ENCODE assay signal across 27 cellular contexts in genomic region chr14:54786816-54787215, GRCh38.
DNase-seq lines count a peak whose midpoint lies in the region; ATAC-seq, FAIRE-seq and TF ChIP-seq lines count a peak whose summit lies in the region.
"Had no signal": no experiment of that assay in that cellular context is flagged by ENCODE, and none has a peak within 500 bp of the region (broad histone marks: within the 10 kb centered on the region; RNA-seq: fewer than 3 reads in every experiment).

No MANE protein-coding gene starts in this region.

- H3K4me3 ChIP-seq in liver (ENCODE audit: low read depth in 1 of 3, low read length in 3 of 3) (no peak overlapping the region), HepG2 (replicated peaks in 1 of 3; ENCODE audit: insufficient read depth in 1 of 3, low read depth in 2 of 3, low read length in 3 of 3) (no peak overlapping the region), adrenal gland (no peak overlapping the region), left ventricle myocardium inferior (peak overlapping the region; percentile 50), mesendoderm (ENCODE audit: low read length) (no peak overlapping the region)
- H3K4me3 ChIP-seq: thoracic aorta had no signal

- TF ChIP-seq POLR2A in HepG2 (IDR thresholded peaks at IDR 0.05; ENCODE audit: insufficient read depth in 1 of 2, low read depth in 2 of 2, low read length in 2 of 2), result no peak
- TF ChIP-seq POLR2A in adrenal gland (IDR thresholded peaks at IDR 0.05), result no peak
- no peak for TF ChIP-seq POLR2A in GM12892 (IDR thresholded peaks at IDR 0.05; ENCODE audit: low read depth, low read length)

- no peak for ATAC-seq in HepG2
- ATAC-seq in GM21360 (IDR thresholded peaks at IDR 0.05; ENCODE audit: unreplicated experiment), result no peak
- ATAC-seq: activated CD8-positive, alpha-beta T cell treated with anti-CD3 and anti-CD28 coated beads, Interleukin-2, amount 10 ng/mL, durations not matched to agents 7 days and 5 days had no signal

- H3K27ac ChIP-seq in liver (ENCODE audit: low read depth in 1 of 2, low read length in 2 of 2), result peak overlapping the region; percentile 11 to 32
- no peak overlapping the region for H3K27ac ChIP-seq in HepG2 (ENCODE audit: extremely low read length, insufficient read depth, low read length)
- peak overlapping the region in 2 of 5 donors; percentile 1 to 35 for H3K27ac ChIP-seq in adrenal gland
- peak overlapping the region; percentile 94 for H3K27ac ChIP-seq in left ventricle myocardium inferior (replicated peaks)
- no peak overlapping the region for H3K27ac ChIP-seq in mesendoderm (ENCODE audit: low read depth, low read length)
- H3K27ac ChIP-seq: C4-2B had no signal

- no peak for TF ChIP-seq RAD21 in liver (IDR thresholded peaks at IDR 0.05)
- no peak for TF ChIP-seq RAD21 in HepG2 (CRISPR knock-in tag; IDR thresholded peaks at IDR 0.05)

- no peak overlapping the region for H3K4me2 ChIP-seq in HepG2 (ENCODE audit: low read depth, low read length)
- H3K4me2 ChIP-seq in mesendoderm (ENCODE audit: low read length), result no peak overlapping the region

- H3K27me3 ChIP-seq in liver (ENCODE audit: control insufficient read depth in 4 of 4, insufficient read depth in 4 of 4, low read length in 3 of 4) (no peaks in the 10 kb centered on the region), HepG2 (ENCODE audit: control insufficient read depth in 1 of 2, insufficient read depth in 2 of 2, low read length in 2 of 2) (no peaks in the 10 kb centered on the region), adrenal gland (no peaks in the 10 kb centered on the region), left ventricle myocardium inferior (ENCODE audit: low read depth) (no peaks in the 10 kb centered on the region), mesendoderm (ENCODE audit: insufficient read depth, low read length, poor library complexity) (no peaks in the 10 kb centered on the region)

- H2AFZ ChIP-seq in HepG2 (ENCODE audit: low read length), result no peak overlapping the region

- H3K9me3 ChIP-seq in liver (ENCODE audit: control insufficient read depth in 4 of 4, low read length in 3 of 4), result no peaks in the 10 kb centered on the region
- H3K9me3 ChIP-seq in HepG2 (ENCODE audit: low read length), result no peaks in the 10 kb centered on the region
- no peaks in the 10 kb centered on the region for H3K9me3 ChIP-seq in adrenal gland (replicated peaks in 1 of 3)
- no peaks in the 10 kb centered on the region for H3K9me3 ChIP-seq in left ventricle myocardium inferior (replicated peaks)
- H3K9me3 ChIP-seq: thoracic aorta had no signal

- no peak overlapping the region for H2BK120ac ChIP-seq in mesendoderm (ENCODE audit: low read depth, low read length)

- H3K79me2 ChIP-seq in HepG2 (ENCODE audit: insufficient read depth, low read length) (no peaks in the 10 kb centered on the region), mesendoderm (ENCODE audit: control insufficient read depth, insufficient read depth, low read length) (no peaks in the 10 kb centered on the region)

- TF ChIP-seq CTCF in liver (IDR thresholded peaks at IDR 0.05; ENCODE audit: low read depth, low read length, missing input control), result no peak
- no peak for TF ChIP-seq CTCF in HepG2 (CRISPR knock-in tag; IDR thresholded peaks at IDR 0.05)
- TF ChIP-seq CTCF in adrenal gland (IDR thresholded peaks at IDR 0.05), result no peak
- no peak for TF ChIP-seq CTCF in left ventricle myocardium inferior (IDR thresholded peaks at IDR 0.05; ENCODE audit: borderline replicate concordance)

- in situ Hi-C loops in HepG2 (cut with HindIII; ENCODE audit: extremely low pct_ligation_motif_present, low pct_unique_long_range_greater_than_20kb), result no loop called here

- no peaks in the 10 kb centered on the region for H4K20me1 ChIP-seq in HepG2 (ENCODE audit: insufficient read depth, low read length)

- no peak overlapping the region for H2BK5ac ChIP-seq in mesendoderm (ENCODE audit: low read length)

- H3K23ac ChIP-seq in mesendoderm (ENCODE audit: low read length), result no peak overlapping the region

- no peak overlapping the region for H4K5ac ChIP-seq in mesendoderm (ENCODE audit: low read length)

- CTCF ChIA-PET in HepG2 (lab: Yijun Ruan, JAX; ENCODE audit: low intra/inter-chr PET ratio, low total read pairs), result no interaction called here

- no peak overlapping the region for H3K56ac ChIP-seq in mesendoderm (ENCODE audit: low read length)

- no peak overlapping the region for H4K8ac ChIP-seq in mesendoderm (ENCODE audit: low read depth, low read length)

- H2BK15ac ChIP-seq in mesendoderm (replicated peaks; ENCODE audit: low read depth), result no peak overlapping the region

- 69% methylated on average over 3 of the region's 3 CpGs for WGBS in liver
- WGBS in HepG2 (ENCODE audit: low lambda C conversion rate), result over 99% methylated on average over 3 of the region's 3 CpGs
- 31 to 51% (median 39%) methylated on average over 3 of the region's 3 CpGs for WGBS in adrenal gland, 4 donors
- no CpG with 5 or more reads among the region's 3 CpGs for WGBS in mesendoderm (ENCODE audit: extremely low coverage, insufficient coverage, low lambda C conversion rate)

- H3K18ac ChIP-seq in mesendoderm (ENCODE audit: low read length), result no peak overlapping the region

- H3K4me1 ChIP-seq in liver (ENCODE audit: control insufficient read depth in 4 of 4, insufficient read depth in 4 of 4, low read length in 3 of 4) (peaks cover 6 to 64% (median 27%) of the 10 kb centered on the region in 4 donors), HepG2 (ENCODE audit: insufficient read depth, low read length) (peaks cover 17% of the 10 kb centered on the region; the same call in 1 of the 2 replicates), adrenal gland (replicated peaks in 1 of 2) (peaks cover 7 to 22% of the 10 kb centered on the region in 2 donors), left ventricle myocardium inferior (peaks cover 65% of the 10 kb centered on the region), mesendoderm (ENCODE audit: control insufficient read depth, low read depth, low read length) (no peaks in the 10 kb centered on the region)

- intact Hi-C loops in HepG2 (cut with micrococcal nuclease; ENCODE audit: unreplicated experiment), result no loop called here
- intact Hi-C loops in adrenal gland (cut with DNase I), result no loop called here
- intact Hi-C loops in left ventricle myocardium inferior (cut with micrococcal nuclease), result no loop called here

- H3K79me1 ChIP-seq in mesendoderm (ENCODE audit: low read length), result no peaks in the 10 kb centered on the region

- TF ChIP-seq EP300 in HepG2 (IDR thresholded peaks at IDR 0.05; ENCODE audit: low read depth in 2 of 2, low read length in 2 of 2), result no peak
- no peak for TF ChIP-seq EP300 in HepG2 (CRISPR knock-in tag; IDR thresholded peaks at IDR 0.05; ENCODE audit: borderline replicate concordance)

- BruUV-seq in HepG2 (replicated peaks; lab: Mats Ljungman, UMichigan), result no TSS peak

- FAIRE-seq in HepG2 (lab: Jason Lieb, UNC), result no peak
- no peak for FAIRE-seq in GM12892 (lab: Jason Lieb, UNC)
- FAIRE-seq: GM19239, kidney, RCC 7860 had no signal

- H2AK5ac ChIP-seq in mesendoderm (ENCODE audit: low read length), result no peak overlapping the region

- POLR2A ChIA-PET in HepG2 (lab: Yijun Ruan, JAX), result no interaction called here

- H3K9ac ChIP-seq in liver (ENCODE audit: low read depth in 1 of 2, low read length in 2 of 2) (no peak overlapping the region), HepG2 (ENCODE audit: insufficient read depth, low read depth, low read length) (no peak overlapping the region), mesendoderm (ENCODE audit: low read length) (no peak overlapping the region)

- H3K36me3 ChIP-seq in liver (ENCODE audit: control insufficient read depth in 4 of 4, insufficient read depth in 3 of 4, low read depth in 1 of 4, low read length in 3 of 4), result peaks cover 2 to 25% (median 14%) of the 10 kb centered on the region in 4 donors
- H3K36me3 ChIP-seq in HepG2 (replicated peaks in 1 of 2; ENCODE audit: control insufficient read depth in 1 of 2, insufficient read depth in 2 of 2, low read length in 2 of 2), result peaks cover 52 to 93% of the 10 kb centered on the region in 2 experiments
- no peaks in the 10 kb centered on the region for H3K36me3 ChIP-seq in adrenal gland (replicated peaks in 1 of 2)
- peaks cover 73% of the 10 kb centered on the region for H3K36me3 ChIP-seq in left ventricle myocardium inferior
- H3K36me3 ChIP-seq in mesendoderm (ENCODE audit: control insufficient read depth, insufficient read depth, low read length), result peaks cover 1% of the 10 kb centered on the region

- DNase-seq in HepG2 (ENCODE audit: low spot score) (no peak), adrenal gland (peak; percentile 62 to 93 (median 86)), left ventricle myocardium inferior (peak; percentile 44), SW480 (ENCODE audit: low spot score) (no peak), mesendoderm (no peak), GM12892 (ENCODE audit: insufficient read length) (no peak)
- DNase-seq: ACHN; activated CD4-positive, CD25-positive, alpha-beta regulatory T cell treated with anti-CD3 and anti-CD28 coated beads, Interleukin-2, amount 50 U/mL, for 72 hours; activated CD8-positive, alpha-beta T cell treated with anti-CD3 and anti-CD28 coated beads, Interleukin-2, amount 10 ng/mL, durations not matched to agents 7 days and 5 days; activated naive CD4-positive, alpha-beta T cell; activated T-cell treated with anti-CD3 and anti-CD28 coated beads, Interleukin-2, amount 50 U/mL, for 24 hours; amniotic stem cell; erythroblast; foreskin melanocyte; GDM1; kidney; mesenchymal stem cell; NCI-H2171 treated with DMSO at 0.1 percent for 48 hours; NK-92 treated with Interleukin-12 subunit alpha and Interleukin-12 subunit beta, amount 100 ng/mL, for 24 hours; stimulated activated CD4-positive, alpha-beta T cell treated with anti-CD3 and anti-CD28 coated beads, Interleukin-2, amount 100 ng/mL, for 24 hours; stimulated activated naive CD4-positive, alpha-beta T cell had no signal

- H3K4ac ChIP-seq in mesendoderm (ENCODE audit: low read depth, low read length), result no peak overlapping the region

TF ChIP-seq in liver, 16 proteins besides CTCF, POLR2A, EP300 and RAD21:
- TF ChIP-seq FOXA1 (IDR thresholded peaks at IDR 0.05) (no peak), HNF4A (conservative IDR thresholded peaks at IDR 0.05) (no peak), RXRA (IDR thresholded peaks at IDR 0.05) (no peak)

TF ChIP-seq in HepG2, 621 proteins besides CTCF, POLR2A, EP300 and RAD21 (continues in another document):
- TF ChIP-seq ZKSCAN5 (CRISPR knock-in tag; IDR thresholded peaks at IDR 0.05), result no peak
- TF ChIP-seq ZSCAN25 (CRISPR knock-in tag; IDR thresholded peaks at IDR 0.05), result no peak

Comparison
In these comparisons a context has a peak if more than half of its experiments do, and no peak if none do; other contexts are left out.
1. H3K27ac ChIP-seq: peak in liver (2 of 2) and left ventricle myocardium inferior (single experiment); none in HepG2 (single experiment) and mesendoderm (single experiment).
2. DNase-seq: peak in adrenal gland (7 of 7) and left ventricle myocardium inferior (single experiment); none in HepG2 (single experiment), SW480 (single experiment), mesendoderm (single experiment) and GM12892 (single experiment).